In genomic region chr4:183544109-183544508, GRCh38 we compare ENCODE assay signal across 2 cellular contexts.
TF ChIP-seq lines count a peak whose summit lies in the region.

No MANE protein-coding gene starts in this region.

TF ChIP-seq in IMR-90, 13 proteins besides CTCF, POLR2A, EP300 and RAD21:
- TF ChIP-seq USF2 (IDR thresholded peaks at IDR 0.05; ENCODE audit: low read depth, low read length) (no peak), CHD1 (IDR thresholded peaks at IDR 0.05; ENCODE audit: low read depth, low read length) (no peak), SMC3 (IDR thresholded peaks at IDR 0.05; ENCODE audit: low read depth, low read length) (no peak), ELK1 (IDR thresholded peaks at IDR 0.05; ENCODE audit: borderline replicate concordance, low read depth, low read length) (no peak), MAFK (IDR thresholded peaks at IDR 0.05; ENCODE audit: low read depth, low read length) (no peak), NFE2L2 (IDR thresholded peaks at IDR 0.05; ENCODE audit: low read depth, low read length) (no peak), BHLHE40 (IDR thresholded peaks at IDR 0.05; ENCODE audit: low read depth, low read length) (no peak), FOS (IDR thresholded peaks at IDR 0.05; ENCODE audit: low read depth, low read length) (no peak), CEBPB (IDR thresholded peaks at IDR 0.05; ENCODE audit: low read depth, low read length) (no peak), MXI1 (IDR thresholded peaks at IDR 0.05; ENCODE audit: borderline replicate concordance, low read depth, low read length) (no peak), RFX5 (IDR thresholded peaks at IDR 0.05; ENCODE audit: low read depth, low read length) (no peak), MAZ (IDR thresholded peaks at IDR 0.05; ENCODE audit: borderline replicate concordance, low read depth, low read length) (no peak), RCOR1 (IDR thresholded peaks at IDR 0.05; ENCODE audit: insufficient replicate concordance, low read length) (no peak)
TF ChIP-seq in IMR-90: peak in this region for 0.

TF ChIP-seq in GM12878, 131 proteins besides CTCF, POLR2A, EP300 and RAD21:
- peak; percentile 85 for TF ChIP-seq YY1 (IDR thresholded peaks at IDR 0.05; ENCODE audit: low read depth, low read length)
- TF ChIP-seq NBN (IDR thresholded peaks at IDR 0.05): no peak
- TF ChIP-seq PAX5 (IDR thresholded peaks at IDR 0.05; ENCODE audit: borderline replicate concordance, low read depth, low read length): no peak
- no peak for TF ChIP-seq MXI1 (IDR thresholded peaks at IDR 0.05; ENCODE audit: low read depth, low read length)
- TF ChIP-seq STAT3 (IDR thresholded peaks at IDR 0.05; ENCODE audit: low read depth, low read length): no peak
- TF ChIP-seq TCF3 (IDR thresholded peaks at IDR 0.05; ENCODE audit: borderline replicate concordance, insufficient read depth, low read depth, low read length): no peak
- no peak for TF ChIP-seq CREB1 (IDR thresholded peaks at IDR 0.05; ENCODE audit: low read depth)
- TF ChIP-seq USF2 (IDR thresholded peaks at IDR 0.05; ENCODE audit: borderline replicate concordance, low read depth, low read length): no peak
- TF ChIP-seq KLF5 (IDR thresholded peaks at IDR 0.05; ENCODE audit: partially characterized antibody): no peak
